10 cellular contexts compared by ENCODE assay signal in the genomic region with DNA sequence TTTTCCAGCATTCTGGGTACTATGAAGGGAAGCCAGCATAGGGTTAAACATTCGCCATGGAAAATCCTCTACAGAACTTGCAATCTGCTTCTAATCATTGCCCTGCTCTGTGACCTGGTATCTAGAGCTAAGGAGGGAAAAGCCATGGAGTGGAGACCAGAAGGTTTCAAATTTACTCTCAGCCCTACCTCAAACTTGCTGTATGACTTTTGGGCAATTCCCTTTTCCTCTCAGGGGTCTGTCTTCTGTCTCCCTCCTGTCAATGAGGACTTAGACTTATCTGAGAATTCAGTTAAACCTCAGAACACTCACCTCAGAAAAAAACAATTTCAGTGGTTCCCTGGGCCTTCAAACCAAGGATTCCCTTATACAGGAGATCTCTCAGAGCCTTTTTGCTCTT. TPM values are rescaled to one million over a fixed set of nuclear protein-coding genes. Genes with fewer than 3 reads are reported as not detected.
DNase-seq lines count a peak whose midpoint lies in the region; ATAC-seq and TF ChIP-seq lines count a peak whose summit lies in the region.
"Had no signal": no experiment of that assay in that cellular context is flagged by ENCODE, and none has a peak within 500 bp of the region (broad histone marks: within the 10 kb centered on the region; RNA-seq: fewer than 3 reads in every experiment).

No MANE protein-coding gene starts in this region.

- H3K9ac ChIP-seq in HUES48 (ENCODE audit: low read depth, low read length) (no peak overlapping the region), mammary epithelial cell (ENCODE audit: insufficient read depth, low read length) (no peak overlapping the region)

- H3K27me3 ChIP-seq in HUES48 (ENCODE audit: control insufficient read depth, insufficient read depth, low read length) (no peaks in the 10 kb centered on the region), mammary epithelial cell (ENCODE audit: insufficient read depth, low read length) (no peaks in the 10 kb centered on the region), gastrocnemius medialis (peaks cover 0 to 2% (median 0%) of the 10 kb centered on the region in 3 donors)

- peak; percentile 40 for ATAC-seq in GM18870 (IDR thresholded peaks at IDR 0.05; ENCODE audit: unreplicated experiment)
- ATAC-seq in gastrocnemius medialis, result no peak
- no peak for ATAC-seq in HG03342 (IDR thresholded peaks at IDR 0.05; ENCODE audit: unreplicated experiment)

- dilution Hi-C loops in mammary epithelial cell (cut with HindIII; ENCODE audit: low sequenced_read_pairs), result no loop called here

- DNase-seq in mammary epithelial cell (no peak), gastrocnemius medialis (no peak), HEK293T (ENCODE audit: extremely low spot score) (no peak), ACHN (no peak)
- no peak for DNase-seq in activated CD4-positive, CD25-positive, alpha-beta regulatory T cell treated with anti-CD3 and anti-CD28 coated beads, Interleukin-2, amount 50 U/mL, for 72 hours
- DNase-seq: effector CD4-positive, alpha-beta T cell; NCI-H345 had no signal

- H4K20me1 ChIP-seq in mammary epithelial cell (ENCODE audit: insufficient read depth, low read length), result no peaks in the 10 kb centered on the region

- no TSS peak for BruUV-seq in mammary epithelial cell (replicated peaks; lab: Mats Ljungman, UMichigan)

- peaks cover 8% of the 10 kb centered on the region; the same call in 1 of the 2 replicates for H3K4me1 ChIP-seq in HUES48 (ENCODE audit: control insufficient read depth, insufficient read depth, low read length)
- H3K4me1 ChIP-seq in mammary epithelial cell (ENCODE audit: insufficient read depth, low read length), result peaks cover 12% of the 10 kb centered on the region
- peaks cover 7 to 10% of the 10 kb centered on the region in 2 donors for H3K4me1 ChIP-seq in gastrocnemius medialis

- intact Hi-C loops in mammary epithelial cell (cut with micrococcal nuclease) (no loop called here), gastrocnemius medialis (cut with DNase I; ENCODE audit: low total_unique reads) (loop anchor here (5.0 to 10.0 kb wide), 3 partner anchors 191 to 449 kb away; a partner anchor contains a TSS)

- H2AFZ ChIP-seq in mammary epithelial cell (ENCODE audit: low read depth, low read length), result peak overlapping the region; percentile 61

- WGBS in mammary epithelial cell (ENCODE audit: low coverage, missing lambda C conversion rate), result 0% methylated on average over 1 of the region's 1 CpG

- H3K36me3 ChIP-seq in HUES48 (ENCODE audit: control insufficient read depth, insufficient read depth, low read length), result no peaks in the 10 kb centered on the region
- no peaks in the 10 kb centered on the region for H3K36me3 ChIP-seq in mammary epithelial cell (ENCODE audit: insufficient read depth, low read length)
- no peaks in the 10 kb centered on the region for H3K36me3 ChIP-seq in gastrocnemius medialis

- peak overlapping the region; percentile 39 for H3K27ac ChIP-seq in HUES48 (ENCODE audit: low read depth, low read length)
- H3K27ac ChIP-seq in mammary epithelial cell (ENCODE audit: insufficient read depth, low read depth, low read length), result no peak overlapping the region
- H3K27ac ChIP-seq in gastrocnemius medialis, result peak overlapping the region; percentile 87 to 94 (median 90)

- no peak for TF ChIP-seq POLR2A in gastrocnemius medialis (IDR thresholded peaks at IDR 0.05)

- TF ChIP-seq CTCF in mammary epithelial cell (conservative IDR thresholded peaks at IDR 0.05 in 1 of 2, IDR thresholded peaks at IDR 0.05 in 1 of 2; ENCODE audit: extremely low read depth in 1 of 2, insufficient read depth in 1 of 2, low read depth in 1 of 2, low read length in 2 of 2) (no peak), gastrocnemius medialis (IDR thresholded peaks at IDR 0.05 in 4 of 5, conservative IDR thresholded peaks at IDR 0.05 in 1 of 5) (no peak)

- CTCF ChIA-PET in mammary epithelial cell (lab: Charles Lee; ENCODE audit: low non-redundant PET) (no interaction called here), HEK293T (lab: Yijun Ruan, JAX) (interaction anchor here (0.7 kb wide), 1 partner anchor 506 kb away, joined by 3 read pairs; no protein-coding TSS in a partner anchor)

- peaks cover 36% of the 10 kb centered on the region for H3K79me2 ChIP-seq in mammary epithelial cell (ENCODE audit: insufficient read depth, low read length)

- H3K9me3 ChIP-seq in HUES48 (ENCODE audit: control insufficient read depth, insufficient read depth, low read length) (peaks cover 25% of the 10 kb centered on the region; the same call in 1 of the 2 replicates), mammary epithelial cell (replicated peaks; ENCODE audit: insufficient read depth, low read length) (no peaks in the 10 kb centered on the region), gastrocnemius medialis (no peaks in the 10 kb centered on the region)

- POLR2A ChIA-PET in HEK293T (lab: Yijun Ruan, JAX), result interaction anchor here (1.2 to 1.4 kb wide), 3 partner anchors 13 to 32 kb away, joined by 3 to 6 read pairs (median 3); no protein-coding TSS in a partner anchor

- H3K4me3 ChIP-seq in HUES48 (ENCODE audit: low read depth, low read length) (peak overlapping the region; percentile 39; the same call in 1 of the 2 replicates), mammary epithelial cell (replicated peaks in 1 of 3; ENCODE audit: insufficient read depth in 1 of 3, low read depth in 2 of 3, low read length in 3 of 3) (peak overlapping the region in 1 of 3 experiments; percentile 16), gastrocnemius medialis (no peak overlapping the region)

- in situ Hi-C loops in mammary epithelial cell (cut with MboI; ENCODE audit: low sequenced_read_pairs in 2 of 2), result no loop called here
- in situ Hi-C loops in gastrocnemius medialis (cut with MboI; ENCODE audit: low sequenced_read_pairs in 4 of 4), result loop anchor here in 2 of 4 donors (25.0 kb wide), 2 partner anchors 194 to 456 kb away; a partner anchor contains a TSS
- in situ Hi-C loops in ACHN (cut with HindIII; ENCODE audit: low pct_ligation_motif_present, low pct_unique_long_range_greater_than_20kb, low sequenced_read_pairs), result no loop called here

- H3K4me2 ChIP-seq in mammary epithelial cell (ENCODE audit: insufficient read depth, low read depth, low read length), result no peak overlapping the region

TF ChIP-seq in HEK293T, 16 proteins besides CTCF, POLR2A, EP300 and RAD21:
- TF ChIP-seq FOXA1 (IDR thresholded peaks at IDR 0.05), result no peak
- no peak for TF ChIP-seq HDGF (IDR thresholded peaks at IDR 0.05; ENCODE audit: borderline replicate concordance)
- no peak for TF ChIP-seq SP1 (IDR thresholded peaks at IDR 0.05)
- no peak for TF ChIP-seq LEF1 (IDR thresholded peaks at IDR 0.05; ENCODE audit: borderline replicate concordance)
- no peak for TF ChIP-seq TARDBP (IDR thresholded peaks at IDR 0.05)
- no peak for TF ChIP-seq ARNT (IDR thresholded peaks at IDR 0.05)
- no peak for TF ChIP-seq SUZ12 (IDR thresholded peaks at IDR 0.05)
- no peak for TF ChIP-seq ZNF384 (IDR thresholded peaks at IDR 0.05)

RNA-seq across cellular contexts. Expression of a gene that starts 29.1 kb away (rescaled TPM):
- 10 to 100 TPM; 25.7 to 34.0 TPM for total RNA-seq in mammary epithelial cell
- 15.6 TPM for polyA plus RNA-seq in mammary epithelial cell
- polyA minus RNA-seq in mammary epithelial cell, result 37.5 TPM
- 1 to 10 TPM; 2.0 to 6.6 (median 4.1) TPM for total RNA-seq in gastrocnemius medialis
